Comparison of ENCODE assay signal across 8 cellular contexts in the genomic region with DNA sequence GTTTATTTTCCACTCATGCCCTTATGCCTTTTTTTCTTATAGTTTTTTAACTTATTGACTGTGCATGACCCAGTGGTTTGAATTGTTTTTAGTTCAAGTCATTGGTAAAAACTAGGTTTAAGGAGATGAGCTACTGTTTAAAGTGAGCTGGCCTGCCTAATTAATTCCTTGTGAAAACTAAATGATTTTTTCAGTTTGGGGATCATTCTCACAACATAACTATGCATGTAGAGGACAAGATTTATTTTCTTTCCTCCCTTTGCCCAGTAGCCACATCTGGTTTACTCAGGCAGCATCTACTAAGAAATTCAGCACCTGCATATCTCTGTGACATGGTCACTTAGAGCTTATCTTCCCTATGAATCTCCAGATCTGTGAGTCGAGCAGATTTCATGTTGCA. TPM values are rescaled to one million over a fixed set of nuclear protein-coding genes. Genes with fewer than 3 reads are reported as not detected.
A peak's percentile ranks its signal among the peaks of the same experiment; 100 is the strongest.
DNase-seq lines count a peak whose midpoint lies in the region; ATAC-seq lines count a peak whose summit lies in the region.

No MANE protein-coding gene starts in this region.

- no peaks in the 10 kb centered on the region for H3K9me3 ChIP-seq in iPS-15b (ENCODE audit: control insufficient read depth, insufficient read depth, low read length)
- H3K9me3 ChIP-seq in stomach smooth muscle (ENCODE audit: control insufficient read depth in 2 of 2, low read length in 2 of 2), result no peaks in the 10 kb centered on the region

- peak overlapping the region; percentile 93 for H3K4me3 ChIP-seq in iPS-15b (ENCODE audit: low read depth, low read length)
- H3K4me3 ChIP-seq in stomach smooth muscle (ENCODE audit: low read length in 2 of 2), result peak overlapping the region; percentile 41 to 96

- H3K27me3 Mint-ChIP-seq in activated CD8-positive, alpha-beta memory T cell treated with anti-CD3 and anti-CD28 coated beads, Interleukin-2, amount 10 ng/mL, durations not matched to agents 7 days and 5 days, result peaks cover 6% of the 10 kb centered on the region
- H3K27me3 Mint-ChIP-seq in activated CD4-positive, alpha-beta memory T cell treated with anti-CD3 and anti-CD28 coated beads, Interleukin-2, amount 10 ng/mL, durations not matched to agents 7 days and 5 days, result peaks cover 5% of the 10 kb centered on the region

- no peaks in the 10 kb centered on the region for H3K27me3 ChIP-seq in iPS-15b (ENCODE audit: control insufficient read depth, insufficient read depth, low read length)
- no peaks in the 10 kb centered on the region for H3K27me3 ChIP-seq in stomach smooth muscle (ENCODE audit: control insufficient read depth in 1 of 2, insufficient read depth in 2 of 2, low read length in 2 of 2)

- H3K4me3 Mint-ChIP-seq in activated CD8-positive, alpha-beta memory T cell treated with anti-CD3 and anti-CD28 coated beads, Interleukin-2, amount 10 ng/mL, durations not matched to agents 7 days and 5 days, result peak overlapping the region; percentile 93
- H3K4me3 Mint-ChIP-seq in activated CD4-positive, alpha-beta memory T cell treated with anti-CD3 and anti-CD28 coated beads, Interleukin-2, amount 10 ng/mL, durations not matched to agents 7 days and 5 days, result peak overlapping the region; percentile 88

- H3K9ac ChIP-seq in iPS-15b (ENCODE audit: low read depth, low read length), result no peak overlapping the region
- no peak overlapping the region for H3K9ac ChIP-seq in stomach smooth muscle (ENCODE audit: low read length in 2 of 2)

- DNase-seq in activated CD8-positive, alpha-beta memory T cell treated with anti-CD3 and anti-CD28 coated beads, Interleukin-2, amount 10 ng/mL, durations not matched to agents 7 days and 5 days, result no peak
- no peak for DNase-seq in activated CD8-positive, alpha-beta memory T cell treated with anti-CD3 and anti-CD28 coated beads, Interleukin-2, amount 50 U/mL, for 4 hours
- DNase-seq in activated CD4-positive, alpha-beta memory T cell treated with anti-CD3 and anti-CD28 coated beads, Interleukin-2, amount 10 ng/mL, durations not matched to agents 7 days and 5 days, result no peak
- DNase-seq in D341Med (ENCODE audit: low spot score) (no peak), globus pallidus (ENCODE audit: low spot score) (no peak)
- DNase-seq in stimulated activated naive CD4-positive, alpha-beta T cell (lab: John Stamatoyannopoulos, UW), result no peak

- H3K27ac ChIP-seq in stomach smooth muscle (ENCODE audit: low read length), result no peak overlapping the region

- no peaks in the 10 kb centered on the region for H3K9me3 Mint-ChIP-seq in activated CD8-positive, alpha-beta memory T cell treated with anti-CD3 and anti-CD28 coated beads, Interleukin-2, amount 10 ng/mL, durations not matched to agents 7 days and 5 days (ENCODE audit: low read depth)
- no peaks in the 10 kb centered on the region for H3K9me3 Mint-ChIP-seq in activated CD4-positive, alpha-beta memory T cell treated with anti-CD3 and anti-CD28 coated beads, Interleukin-2, amount 10 ng/mL, durations not matched to agents 7 days and 5 days

- POLR2A ChIA-PET in activated CD4-positive, alpha-beta memory T cell treated with anti-CD3 and anti-CD28 coated beads, Interleukin-2, amount 10 ng/mL, durations not matched to agents 7 days and 5 days (lab: Charles Lee), result interaction anchor here (1.0 to 6.7 kb wide), 4 partner anchors 10 to 327 kb away, joined by 3 to 88 read pairs (median 4); a partner anchor contains a TSS

- peak overlapping the region; percentile 24 for H3K27ac Mint-ChIP-seq in activated CD8-positive, alpha-beta memory T cell treated with anti-CD3 and anti-CD28 coated beads, Interleukin-2, amount 10 ng/mL, durations not matched to agents 7 days and 5 days
- H3K27ac Mint-ChIP-seq in activated CD4-positive, alpha-beta memory T cell treated with anti-CD3 and anti-CD28 coated beads, Interleukin-2, amount 10 ng/mL, durations not matched to agents 7 days and 5 days, result peak overlapping the region; percentile 22

- H3K36me3 Mint-ChIP-seq in activated CD8-positive, alpha-beta memory T cell treated with anti-CD3 and anti-CD28 coated beads, Interleukin-2, amount 10 ng/mL, durations not matched to agents 7 days and 5 days, result peaks cover 45% of the 10 kb centered on the region
- peaks cover 46% of the 10 kb centered on the region for H3K36me3 Mint-ChIP-seq in activated CD4-positive, alpha-beta memory T cell treated with anti-CD3 and anti-CD28 coated beads, Interleukin-2, amount 10 ng/mL, durations not matched to agents 7 days and 5 days (ENCODE audit: low read depth)

- peaks cover 15% of the 10 kb centered on the region for H3K4me1 ChIP-seq in iPS-15b (ENCODE audit: control insufficient read depth, insufficient read depth, low read length)
- H3K4me1 ChIP-seq in stomach smooth muscle (ENCODE audit: control insufficient read depth, insufficient read depth, low read length), result peaks cover 17% of the 10 kb centered on the region

- CTCF ChIA-PET in activated CD8-positive, alpha-beta memory T cell treated with anti-CD3 and anti-CD28 coated beads, Interleukin-2, amount 10 ng/mL, durations not matched to agents 7 days and 5 days (lab: Charles Lee), result interaction anchor here (1.0 to 7.4 kb wide), 5 partner anchors 8 to 196 kb away, joined by 3 to 50 read pairs (median 3); a partner anchor contains a TSS
- CTCF ChIA-PET in activated CD4-positive, alpha-beta memory T cell treated with anti-CD3 and anti-CD28 coated beads, Interleukin-2, amount 10 ng/mL, durations not matched to agents 7 days and 5 days (lab: Charles Lee), result interaction anchor here (1.4 to 4.6 kb wide), 3 partner anchors 10 to 196 kb away, joined by 4 to 44 read pairs (median 5); a partner anchor contains a TSS

- peaks cover 48% of the 10 kb centered on the region for H3K4me1 Mint-ChIP-seq in activated CD8-positive, alpha-beta memory T cell treated with anti-CD3 and anti-CD28 coated beads, Interleukin-2, amount 10 ng/mL, durations not matched to agents 7 days and 5 days
- H3K4me1 Mint-ChIP-seq in activated CD4-positive, alpha-beta memory T cell treated with anti-CD3 and anti-CD28 coated beads, Interleukin-2, amount 10 ng/mL, durations not matched to agents 7 days and 5 days, result peaks cover 45% of the 10 kb centered on the region

- H3K36me3 ChIP-seq in iPS-15b (ENCODE audit: control insufficient read depth, insufficient read depth, low read length) (no peaks in the 10 kb centered on the region), stomach smooth muscle (ENCODE audit: control insufficient read depth in 2 of 2, insufficient read depth in 2 of 2, low read length in 2 of 2) (no peaks in the 10 kb centered on the region)

- no peak for ATAC-seq in activated CD8-positive, alpha-beta memory T cell treated with anti-CD3 and anti-CD28 coated beads, Interleukin-2, amount 10 ng/mL, durations not matched to agents 7 days and 5 days

RNA-seq across cellular contexts. Expression of a gene that starts 1.7 kb away (rescaled TPM):
- total RNA-seq in activated CD8-positive, alpha-beta memory T cell treated with anti-CD3 and anti-CD28 coated beads, Interleukin-2, amount 10 ng/mL, durations not matched to agents 7 days and 5 days, result 10 to 100 TPM; 19.4 to 25.9 TPM
- total RNA-seq in activated CD4-positive, alpha-beta memory T cell treated with anti-CD3 and anti-CD28 coated beads, Interleukin-2, amount 10 ng/mL, durations not matched to agents 7 days and 5 days, result 10 to 100 TPM; 21.8 to 22.2 TPM

RNA-seq across cellular contexts. Expression of a gene that starts 9.9 kb away (rescaled TPM):
- total RNA-seq in activated CD8-positive, alpha-beta memory T cell treated with anti-CD3 and anti-CD28 coated beads, Interleukin-2, amount 10 ng/mL, durations not matched to agents 7 days and 5 days, result 10 to 100 TPM in 1 of 2 experiments, 1 to 10 TPM in 1; 4.7 to 21.6 TPM
- total RNA-seq in activated CD4-positive, alpha-beta memory T cell treated with anti-CD3 and anti-CD28 coated beads, Interleukin-2, amount 10 ng/mL, durations not matched to agents 7 days and 5 days, result 1 to 10 TPM; 4.8 to 6.4 TPM
